ENCODE assay signal across 14 cellular contexts in the genomic region with DNA sequence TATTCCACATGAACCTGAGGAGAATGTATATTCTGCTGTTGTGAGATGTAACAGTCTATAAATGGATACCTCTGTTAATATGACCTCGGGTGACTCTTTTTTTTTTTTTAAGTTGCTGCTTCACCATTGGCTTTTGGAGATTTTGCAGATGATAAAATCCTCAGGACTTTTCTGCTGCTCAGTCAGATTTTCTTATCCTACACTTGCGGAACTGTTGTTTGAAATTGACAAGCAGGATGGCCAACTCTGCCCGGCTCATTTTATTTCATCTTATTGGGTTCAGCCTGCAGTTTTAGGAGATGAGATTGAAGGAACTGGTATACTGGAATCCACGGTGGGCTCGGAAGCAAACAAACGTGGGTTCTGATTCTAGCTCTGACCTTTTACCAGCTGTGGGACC. TPM values are rescaled to one million over a fixed set of nuclear protein-coding genes. Genes with fewer than 3 reads are reported as not detected.
A peak's percentile ranks its signal among the peaks of the same experiment; 100 is the strongest.
DNase-seq lines count a peak whose midpoint lies in the region; ATAC-seq and TF ChIP-seq lines count a peak whose summit lies in the region.
"Had no signal": no experiment of that assay in that cellular context is flagged by ENCODE, and none has a peak within 500 bp of the region (broad histone marks: within the 10 kb centered on the region; RNA-seq: fewer than 3 reads in every experiment).

No MANE protein-coding gene starts in this region.

- no peak for DNase-seq in left ventricle myocardium inferior
- DNase-seq in Right ventricle myocardium superior, result no peak
- DNase-seq in coronary artery (ENCODE audit: low spot score), result no peak
- DNase-seq in osteocyte (ENCODE audit: extremely low spot score, unreplicated experiment), result no peak
- DNase-seq in HAP-1 (ENCODE audit: low spot score in 2 of 2), result no peak
- DNase-seq: activated naive CD4-positive, alpha-beta T cell treated with anti-CD3 and anti-CD28 coated beads, Interleukin-2, amount 50 U/mL, for 16 hours; AML-193; Kasumi-1; NCI-H1105 treated with DMSO at 0.1 percent for 48 hours; Peyer's patch had no signal

- peaks cover 37% of the 10 kb centered on the region for H3K4me1 Mint-ChIP-seq in osteocyte (ENCODE audit: unreplicated experiment)

- H3K4me3 Mint-ChIP-seq in osteocyte (ENCODE audit: unreplicated experiment), result no peak overlapping the region
- H3K4me3 Mint-ChIP-seq: stimulated activated memory B cell treated with anti-CD40 and anti-IgM and Interleukin-4, amounts not matched to agents 10 μg/mL and 1 μg/mL and 100 μg/mL, for 72 hours had no signal

- intact Hi-C loops in left ventricle myocardium inferior (cut with micrococcal nuclease) (no loop called here), Right ventricle myocardium superior (cut with DNase I) (no loop called here)

- H3K4me1 ChIP-seq in left ventricle myocardium inferior (peaks cover 52% of the 10 kb centered on the region), HAP-1 (no peaks in the 10 kb centered on the region)

- in situ Hi-C loops in HAP-1 (cut with MboI; ENCODE audit: low sequenced_read_pairs), result no loop called here

- H3K27me3 ChIP-seq in left ventricle myocardium inferior (ENCODE audit: low read depth), result no peaks in the 10 kb centered on the region
- H3K27me3 ChIP-seq in HAP-1 (ENCODE audit: low read depth), result no peaks in the 10 kb centered on the region
- H3K27me3 ChIP-seq: Peyer's patch had no signal

- no peaks in the 10 kb centered on the region for H3K9me3 Mint-ChIP-seq in osteocyte (ENCODE audit: unreplicated experiment)

- H3K27ac ChIP-seq in left ventricle myocardium inferior (replicated peaks) (peak overlapping the region; percentile 91), coronary artery (peak overlapping the region; percentile 45 to 68)

- H3K36me3 Mint-ChIP-seq in osteocyte (ENCODE audit: unreplicated experiment), result peaks cover 10% of the 10 kb centered on the region

- H3K36me3 ChIP-seq in left ventricle myocardium inferior (peaks cover 16% of the 10 kb centered on the region), HAP-1 (replicated peaks) (no peaks in the 10 kb centered on the region; the same call in 1 of the 2 replicates)

- TF ChIP-seq CTCF in left ventricle myocardium inferior (IDR thresholded peaks at IDR 0.05; ENCODE audit: borderline replicate concordance), result no peak
- no peak for TF ChIP-seq CTCF in coronary artery (IDR thresholded peaks at IDR 0.05)
- no peak for TF ChIP-seq CTCF in osteocyte (IDR thresholded peaks at IDR 0.05)

- H3K9me3 ChIP-seq in left ventricle myocardium inferior (replicated peaks) (no peaks in the 10 kb centered on the region), HAP-1 (no peaks in the 10 kb centered on the region)
- H3K9me3 ChIP-seq: Peyer's patch had no signal

- no peaks in the 10 kb centered on the region for H3K27me3 Mint-ChIP-seq in osteocyte (ENCODE audit: unreplicated experiment)
- H3K27me3 Mint-ChIP-seq: progenitor cell of endocrine pancreas; stimulated activated memory B cell treated with anti-CD40 and anti-IgM and Interleukin-4, amounts not matched to agents 10 μg/mL and 1 μg/mL and 100 μg/mL, for 72 hours had no signal

- H3K27ac Mint-ChIP-seq in osteocyte (ENCODE audit: unreplicated experiment), result peak overlapping the region; percentile 70
- H3K27ac Mint-ChIP-seq: progenitor cell of endocrine pancreas; stimulated activated memory B cell treated with anti-CD40 and anti-IgM and Interleukin-4, amounts not matched to agents 10 μg/mL and 1 μg/mL and 100 μg/mL, for 72 hours had no signal

- ATAC-seq in Right ventricle myocardium superior (ENCODE audit: poor library complexity) (no peak), GM21619 (IDR thresholded peaks at IDR 0.05; ENCODE audit: unreplicated experiment) (no peak), GM18498 (IDR thresholded peaks at IDR 0.05; ENCODE audit: unreplicated experiment) (no peak)
- ATAC-seq: stimulated activated memory B cell treated with anti-CD40 and anti-IgM and Interleukin-4, amounts not matched to agents 10 μg/mL and 1 μg/mL and 100 μg/mL, for 72 hours had no signal

- H3K4me3 ChIP-seq in left ventricle myocardium inferior (no peak overlapping the region), coronary artery (no peak overlapping the region), HAP-1 (no peak overlapping the region)
- H3K4me3 ChIP-seq: Peyer's patch had no signal

RNA-seq across cellular contexts. Expression of a gene that starts 19.3 kb away (rescaled TPM):
- total RNA-seq in left ventricle myocardium inferior (12.0 TPM), Right ventricle myocardium superior (8.2 TPM), osteocyte (34.5 and 35.9 TPM in 2 replicates)
